Comparison of ENCODE assay signal across 13 cellular contexts in the genomic region with DNA sequence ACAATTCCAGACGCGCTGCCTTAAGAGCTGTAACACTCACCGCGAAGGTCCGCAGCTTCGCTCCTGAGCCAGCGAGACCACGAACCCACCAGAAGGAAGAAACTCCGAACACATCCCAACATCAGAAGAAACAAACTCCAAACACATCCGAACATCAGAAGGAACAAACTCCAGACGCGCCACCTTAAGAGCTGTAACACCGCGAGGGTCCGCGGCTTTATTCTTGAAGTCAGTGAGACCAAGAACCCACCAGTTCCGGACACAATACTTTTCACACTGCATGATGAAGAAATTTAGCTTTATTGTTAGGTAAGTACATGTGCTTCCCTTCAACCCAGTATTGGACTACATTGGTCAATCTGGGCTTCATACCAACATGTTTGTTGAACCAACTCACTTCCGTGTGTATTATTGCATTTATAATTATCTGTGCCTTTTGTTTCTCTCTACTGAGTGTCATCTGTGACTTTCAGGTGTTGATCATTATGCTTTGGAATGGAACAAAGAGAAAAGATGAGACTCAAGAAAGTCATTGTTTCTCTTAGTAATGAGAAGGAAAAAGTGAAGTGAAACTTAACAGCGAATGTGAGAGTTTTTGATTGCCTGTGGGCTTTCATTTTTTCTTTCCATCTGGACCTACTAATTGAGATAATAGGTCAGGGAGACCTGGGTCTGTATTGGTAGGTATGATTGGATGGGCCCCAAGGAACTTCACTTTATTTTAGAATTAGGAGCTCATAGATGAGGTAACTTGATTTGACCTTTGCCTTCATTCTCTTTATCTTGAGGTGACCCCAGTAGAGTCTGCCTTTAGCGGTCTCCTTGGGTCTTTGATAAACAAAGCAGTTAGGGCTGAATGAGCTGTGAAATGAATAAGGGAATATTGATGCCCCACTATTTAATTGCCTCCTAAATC.
A peak's percentile ranks its signal among the peaks of the same experiment; 100 is the strongest.
DNase-seq lines count a peak whose midpoint lies in the region; ATAC-seq, FAIRE-seq and TF ChIP-seq lines count a peak whose summit lies in the region.
"Had no signal": no experiment of that assay in that cellular context is flagged by ENCODE, and none has a peak within 500 bp of the region (broad histone marks: within the 10 kb centered on the region; RNA-seq: fewer than 3 reads in every experiment).

No MANE protein-coding gene starts in this region.

- no peak for TF ChIP-seq POLR2A in H54 (IDR thresholded peaks at IDR 0.05; ENCODE audit: low read depth, low read length)

- DNase-seq in Right ventricle myocardium inferior (ENCODE audit: missing footprints) = peak; percentile 45
- no peak for DNase-seq in right cardiac atrium
- DNase-seq in H54 (ENCODE audit: insufficient read length, low spot score) = no peak
- no peak for DNase-seq in NCI-H69 (lab: John Stamatoyannopoulos, UW)
- no peak for DNase-seq in NCI-H1694 treated with DMSO at 0.1 percent for 48 hours (lab: John Stamatoyannopoulos, UW)
- DNase-seq in kidney tubule cell (ENCODE audit: low spot score) = no peak
- no peak for DNase-seq in immature natural killer cell
- DNase-seq: anterior cingulate cortex, DMS79, endodermal cell, HCEC 1CT, hypothalamus had no signal

- peaks cover 0 to 18% of the 10 kb centered on the region in 2 donors for H3K4me1 Mint-ChIP-seq in immature natural killer cell

- WGBS in right cardiac atrium = 96% methylated on average over 20 of the region's 20 CpGs

- peaks cover 7% of the 10 kb centered on the region for H3K4me1 ChIP-seq in right cardiac atrium (ENCODE audit: control insufficient read depth, insufficient read depth, low read length)

- no peak overlapping the region for H3K27ac ChIP-seq in right cardiac atrium (ENCODE audit: low read length)

- peak; percentile 68 for FAIRE-seq in H54 (lab: Jason Lieb, UNC)

- no peaks in the 10 kb centered on the region for H3K36me3 Mint-ChIP-seq in immature natural killer cell

- H3K4me3 Mint-ChIP-seq in immature natural killer cell = no peak overlapping the region
- H3K4me3 Mint-ChIP-seq: endodermal cell had no signal

- H3K27ac Mint-ChIP-seq in immature natural killer cell = no peak overlapping the region
- H3K27ac Mint-ChIP-seq: endodermal cell had no signal

- ATAC-seq in Right ventricle myocardium inferior (no peak), right cardiac atrium (no peak), HG03175 (IDR thresholded peaks at IDR 0.05; ENCODE audit: unreplicated experiment) (peak; percentile 94)

- H3K27me3 ChIP-seq in right cardiac atrium (ENCODE audit: control insufficient read depth, insufficient read depth) = no peaks in the 10 kb centered on the region

- H3K9me3 ChIP-seq in right cardiac atrium (ENCODE audit: control insufficient read depth, low read length) = no peaks in the 10 kb centered on the region

- intact Hi-C loops in Right ventricle myocardium inferior (cut with DNase I) = no loop called here
- intact Hi-C loops in right cardiac atrium (cut with DNase I) = no loop called here

- H3K9me3 Mint-ChIP-seq in immature natural killer cell = peaks cover 0 to 3% (median 0%) of the 10 kb centered on the region in 6 donors

- no peak overlapping the region for H3K4me3 ChIP-seq in right cardiac atrium (ENCODE audit: low read length)

- peaks cover 0 to 2% (median 2%) of the 10 kb centered on the region in 3 donors for H3K27me3 Mint-ChIP-seq in immature natural killer cell (ENCODE audit: low read depth in 3 of 3)
